1 cellular context compared by ENCODE assay signal in genomic region chr17:43528319-43528987, GRCh38.
TF ChIP-seq lines count a peak whose summit lies in the region.

No MANE protein-coding gene starts in this region.

TF ChIP-seq in HepG2, 621 proteins besides CTCF, POLR2A, EP300 and RAD21 (continued from another document and continues in another):
- TF ChIP-seq, protein P1, sequence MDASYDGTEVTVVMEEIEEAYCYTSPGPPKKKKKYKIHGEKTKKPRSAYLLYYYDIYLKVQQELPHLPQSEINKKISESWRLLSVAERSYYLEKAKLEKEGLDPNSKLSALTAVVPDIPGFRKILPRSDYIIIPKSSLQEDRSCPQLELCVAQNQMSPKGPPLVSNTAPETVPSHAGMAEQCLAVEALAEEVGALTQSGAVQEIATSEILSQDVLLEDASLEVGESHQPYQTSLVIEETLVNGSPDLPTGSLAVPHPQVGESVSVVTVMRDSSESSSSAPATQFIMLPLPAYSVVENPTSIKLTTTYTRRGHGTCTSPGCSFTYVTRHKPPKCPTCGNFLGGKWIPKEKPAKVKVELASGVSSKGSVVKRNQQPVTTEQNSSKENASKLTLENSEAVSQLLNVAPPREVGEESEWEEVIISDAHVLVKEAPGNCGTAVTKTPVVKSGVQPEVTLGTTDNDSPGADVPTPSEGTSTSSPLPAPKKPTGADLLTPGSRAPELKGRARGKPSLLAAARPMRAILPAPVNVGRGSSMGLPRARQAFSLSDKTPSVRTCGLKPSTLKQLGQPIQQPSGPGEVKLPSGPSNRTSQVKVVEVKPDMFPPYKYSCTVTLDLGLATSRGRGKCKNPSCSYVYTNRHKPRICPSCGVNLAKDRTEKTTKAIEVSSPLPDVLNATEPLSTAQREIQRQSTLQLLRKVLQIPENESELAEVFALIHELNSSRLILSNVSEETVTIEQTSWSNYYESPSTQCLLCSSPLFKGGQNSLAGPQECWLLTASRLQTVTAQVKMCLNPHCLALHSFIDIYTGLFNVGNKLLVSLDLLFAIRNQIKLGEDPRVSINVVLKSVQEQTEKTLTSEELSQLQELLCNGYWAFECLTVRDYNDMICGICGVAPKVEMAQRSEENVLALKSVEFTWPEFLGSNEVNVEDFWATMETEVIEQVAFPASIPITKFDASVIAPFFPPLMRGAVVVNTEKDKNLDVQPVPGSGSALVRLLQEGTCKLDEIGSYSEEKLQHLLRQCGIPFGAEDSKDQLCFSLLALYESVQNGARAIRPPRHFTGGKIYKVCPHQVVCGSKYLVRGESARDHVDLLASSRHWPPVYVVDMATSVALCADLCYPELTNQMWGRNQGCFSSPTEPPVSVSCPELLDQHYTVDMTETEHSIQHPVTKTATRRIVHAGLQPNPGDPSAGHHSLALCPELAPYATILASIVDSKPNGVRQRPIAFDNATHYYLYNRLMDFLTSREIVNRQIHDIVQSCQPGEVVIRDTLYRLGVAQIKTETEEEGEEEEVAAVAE (CRISPR knock-in tag; IDR thresholded peaks at IDR 0.05; ENCODE audit: borderline replicate concordance) = peak; percentile 77; the same call in 1 of the 2 replicates
- TF ChIP-seq DNMT1 (CRISPR knock-in tag; IDR thresholded peaks at IDR 0.05) (no peak), ZNF44 (CRISPR knock-in tag; IDR thresholded peaks at IDR 0.05) (no peak), ZNF138 (CRISPR knock-in tag; IDR thresholded peaks at IDR 0.05; ENCODE audit: low read depth) (no peak), FOXK1 (CRISPR knock-in tag; IDR thresholded peaks at IDR 0.05; ENCODE audit: borderline replicate concordance, low read depth) (peak; percentile 63; the same call in 1 of the 2 replicates), JUNB (CRISPR knock-in tag; IDR thresholded peaks at IDR 0.05; ENCODE audit: borderline replicate concordance) (no peak), MEIS2 (CRISPR knock-in tag; IDR thresholded peaks at IDR 0.05) (peak; percentile 87), ZBTB8A (CRISPR knock-in tag; IDR thresholded peaks at IDR 0.05; ENCODE audit: borderline replicate concordance, low read depth) (no peak), PCBP2 (optimal IDR thresholded peaks at IDR 0.05; ENCODE audit: low read depth, low read length, poor library complexity, severe bottlenecking) (no peak), MED8 (CRISPR knock-in tag; IDR thresholded peaks at IDR 0.05; ENCODE audit: insufficient replicate concordance) (no peak), ZSCAN25 (CRISPR knock-in tag; IDR thresholded peaks at IDR 0.05) (0 out of 2 replicates have a peak, but pooled peaks have one; percentile 13), ONECUT2 (CRISPR knock-in tag; IDR thresholded peaks at IDR 0.05) (no peak), KAT8 (CRISPR knock-in tag; IDR thresholded peaks at IDR 0.05) (peak; percentile 81), SRSF9 (IDR thresholded peaks at IDR 0.05; ENCODE audit: borderline replicate concordance, insufficient read depth, low read depth, low read length, poor library complexity, severe bottlenecking) (no peak), MAFF (IDR thresholded peaks at IDR 0.05; ENCODE audit: low read depth, low read length) (no peak), ZNF563 (CRISPR knock-in tag; IDR thresholded peaks at IDR 0.05) (no peak; the same call in 1 of the 2 replicates), XBP1 (CRISPR knock-in tag; IDR thresholded peaks at IDR 0.05) (no peak), MAFG (CRISPR knock-in tag; IDR thresholded peaks at IDR 0.05) (no peak), ZNF547 (CRISPR knock-in tag; IDR thresholded peaks at IDR 0.05) (no peak), ZNF883 (CRISPR knock-in tag; IDR thresholded peaks at IDR 0.05; ENCODE audit: not compliant biosample characterization) (no peak), HOXA3 (CRISPR knock-in tag; IDR thresholded peaks at IDR 0.05) (peak; percentile 76; the same call in 1 of the 2 replicates), ZNF12 (CRISPR knock-in tag; IDR thresholded peaks at IDR 0.05) (peak; percentile 53; the same call in 1 of the 2 replicates), PHF20 (CRISPR knock-in tag; IDR thresholded peaks at IDR 0.05) (no peak), SMAD9 (CRISPR knock-in tag; IDR thresholded peaks at IDR 0.05) (no peak), SATB2 (CRISPR knock-in tag; IDR thresholded peaks at IDR 0.05) (no peak), HOXA5 (CRISPR knock-in tag; IDR thresholded peaks at IDR 0.05) (peak; percentile 48; the same call in 1 of the 2 replicates), ZNF33A (CRISPR knock-in tag; IDR thresholded peaks at IDR 0.05; ENCODE audit: borderline replicate concordance) (no peak), ZNF724P (CRISPR knock-in tag; IDR thresholded peaks at IDR 0.05; ENCODE audit: borderline replicate concordance) (no peak; the same call in 1 of the 2 replicates), ZNF207 (IDR thresholded peaks at IDR 0.05; ENCODE audit: borderline replicate concordance) (no peak), CHD2 (IDR thresholded peaks at IDR 0.05; ENCODE audit: low read depth, low read length) (no peak), ATRX (CRISPR knock-in tag; IDR thresholded peaks at IDR 0.05; ENCODE audit: borderline replicate concordance) (no peak), NBN (conservative IDR thresholded peaks at IDR 0.05) (no peak), TSC22D2 (CRISPR knock-in tag; IDR thresholded peaks at IDR 0.05; ENCODE audit: borderline replicate concordance) (peak; percentile 28), SNAI1 (CRISPR knock-in tag; IDR thresholded peaks at IDR 0.05; ENCODE audit: borderline replicate concordance) (no peak), ZNF484 (CRISPR knock-in tag; IDR thresholded peaks at IDR 0.05; ENCODE audit: borderline replicate concordance, low read depth) (no peak), FOXP1 (IDR thresholded peaks at IDR 0.05) (no peak), FOXP1 (CRISPR knock-in tag; IDR thresholded peaks at IDR 0.05) (no peak), ZNF713 (CRISPR knock-in tag; IDR thresholded peaks at IDR 0.05) (no peak), NPAS2 (CRISPR knock-in tag; IDR thresholded peaks at IDR 0.05; ENCODE audit: borderline replicate concordance) (no peak), PPARG (CRISPR knock-in tag; conservative IDR thresholded peaks at IDR 0.05) (peak; percentile 95), CBX2 (IDR thresholded peaks at IDR 0.05; ENCODE audit: low read depth, low read length) (no peak), CBX2 (CRISPR knock-in tag; IDR thresholded peaks at IDR 0.05; ENCODE audit: low read depth) (no peak), MTF2 (CRISPR knock-in tag; IDR thresholded peaks at IDR 0.05; ENCODE audit: borderline replicate concordance) (no peak), ADNP (CRISPR knock-in tag; IDR thresholded peaks at IDR 0.05) (no peak), ZKSCAN5 (CRISPR knock-in tag; IDR thresholded peaks at IDR 0.05) (no peak), TOPORS (CRISPR knock-in tag; IDR thresholded peaks at IDR 0.05) (no peak), HMG20B (CRISPR knock-in tag; conservative IDR thresholded peaks at IDR 0.05) (no peak; the same call in 1 of the 2 replicates), HNRNPK (IDR thresholded peaks at IDR 0.05; ENCODE audit: low read depth, low read length, poor library complexity, severe bottlenecking) (no peak), ISX (CRISPR knock-in tag; conservative IDR thresholded peaks at IDR 0.05) (no peak), ZBTB2 (CRISPR knock-in tag; IDR thresholded peaks at IDR 0.05; ENCODE audit: low read depth) (no peak), PHF21A (CRISPR knock-in tag; IDR thresholded peaks at IDR 0.05) (peak; percentile 93), ZNF569 (CRISPR knock-in tag; IDR thresholded peaks at IDR 0.05; ENCODE audit: borderline replicate concordance) (no peak), RFX5 (IDR thresholded peaks at IDR 0.05; ENCODE audit: low read depth, low read length) (no peak), SP1 (IDR thresholded peaks at IDR 0.05) (no peak), SP1 (CRISPR knock-in tag; IDR thresholded peaks at IDR 0.05) (peak; percentile 84), ATF2 (CRISPR knock-in tag; IDR thresholded peaks at IDR 0.05) (peak; percentile 58), IRF9 (CRISPR knock-in tag; IDR thresholded peaks at IDR 0.05; ENCODE audit: borderline replicate concordance) (no peak; the same call in 1 of the 2 replicates), WIZ (CRISPR knock-in tag; IDR thresholded peaks at IDR 0.05) (no peak)
- TF ChIP-seq, protein P2, sequence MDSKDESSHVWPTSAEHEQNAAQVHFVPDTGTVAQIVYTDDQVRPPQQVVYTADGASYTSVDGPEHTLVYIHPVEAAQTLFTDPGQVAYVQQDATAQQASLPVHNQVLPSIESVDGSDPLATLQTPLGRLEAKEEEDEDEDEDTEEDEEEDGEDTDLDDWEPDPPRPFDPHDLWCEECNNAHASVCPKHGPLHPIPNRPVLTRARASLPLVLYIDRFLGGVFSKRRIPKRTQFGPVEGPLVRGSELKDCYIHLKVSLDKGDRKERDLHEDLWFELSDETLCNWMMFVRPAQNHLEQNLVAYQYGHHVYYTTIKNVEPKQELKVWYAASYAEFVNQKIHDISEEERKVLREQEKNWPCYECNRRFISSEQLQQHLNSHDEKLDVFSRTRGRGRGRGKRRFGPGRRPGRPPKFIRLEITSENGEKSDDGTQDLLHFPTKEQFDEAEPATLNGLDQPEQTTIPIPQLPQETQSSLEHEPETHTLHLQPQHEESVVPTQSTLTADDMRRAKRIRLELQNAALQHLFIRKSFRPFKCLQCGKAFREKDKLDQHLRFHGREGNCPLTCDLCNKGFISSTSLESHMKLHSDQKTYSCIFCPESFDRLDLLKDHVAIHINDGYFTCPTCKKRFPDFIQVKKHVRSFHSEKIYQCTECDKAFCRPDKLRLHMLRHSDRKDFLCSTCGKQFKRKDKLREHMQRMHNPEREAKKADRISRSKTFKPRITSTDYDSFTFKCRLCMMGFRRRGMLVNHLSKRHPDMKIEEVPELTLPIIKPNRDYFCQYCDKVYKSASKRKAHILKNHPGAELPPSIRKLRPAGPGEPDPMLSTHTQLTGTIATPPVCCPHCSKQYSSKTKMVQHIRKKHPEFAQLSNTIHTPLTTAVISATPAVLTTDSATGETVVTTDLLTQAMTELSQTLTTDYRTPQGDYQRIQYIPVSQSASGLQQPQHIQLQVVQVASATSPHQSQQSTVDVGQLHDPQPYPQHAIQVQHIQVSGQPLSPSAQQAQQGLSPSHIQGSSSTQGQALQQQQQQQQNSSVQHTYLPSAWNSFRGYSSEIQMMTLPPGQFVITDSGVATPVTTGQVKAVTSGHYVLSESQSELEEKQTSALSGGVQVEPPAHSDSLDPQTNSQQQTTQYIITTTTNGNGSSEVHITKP (CRISPR knock-in tag; IDR thresholded peaks at IDR 0.05; ENCODE audit: low read depth) = peak; percentile 60; the same call in 1 of the 2 replicates
- TF ChIP-seq, protein P3, sequence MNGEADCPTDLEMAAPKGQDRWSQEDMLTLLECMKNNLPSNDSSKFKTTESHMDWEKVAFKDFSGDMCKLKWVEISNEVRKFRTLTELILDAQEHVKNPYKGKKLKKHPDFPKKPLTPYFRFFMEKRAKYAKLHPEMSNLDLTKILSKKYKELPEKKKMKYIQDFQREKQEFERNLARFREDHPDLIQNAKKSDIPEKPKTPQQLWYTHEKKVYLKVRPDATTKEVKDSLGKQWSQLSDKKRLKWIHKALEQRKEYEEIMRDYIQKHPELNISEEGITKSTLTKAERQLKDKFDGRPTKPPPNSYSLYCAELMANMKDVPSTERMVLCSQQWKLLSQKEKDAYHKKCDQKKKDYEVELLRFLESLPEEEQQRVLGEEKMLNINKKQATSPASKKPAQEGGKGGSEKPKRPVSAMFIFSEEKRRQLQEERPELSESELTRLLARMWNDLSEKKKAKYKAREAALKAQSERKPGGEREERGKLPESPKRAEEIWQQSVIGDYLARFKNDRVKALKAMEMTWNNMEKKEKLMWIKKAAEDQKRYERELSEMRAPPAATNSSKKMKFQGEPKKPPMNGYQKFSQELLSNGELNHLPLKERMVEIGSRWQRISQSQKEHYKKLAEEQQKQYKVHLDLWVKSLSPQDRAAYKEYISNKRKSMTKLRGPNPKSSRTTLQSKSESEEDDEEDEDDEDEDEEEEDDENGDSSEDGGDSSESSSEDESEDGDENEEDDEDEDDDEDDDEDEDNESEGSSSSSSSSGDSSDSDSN (CRISPR knock-in tag; IDR thresholded peaks at IDR 0.05) = no peak; the same call in 1 of the 2 replicates
- TF ChIP-seq, protein P4, sequence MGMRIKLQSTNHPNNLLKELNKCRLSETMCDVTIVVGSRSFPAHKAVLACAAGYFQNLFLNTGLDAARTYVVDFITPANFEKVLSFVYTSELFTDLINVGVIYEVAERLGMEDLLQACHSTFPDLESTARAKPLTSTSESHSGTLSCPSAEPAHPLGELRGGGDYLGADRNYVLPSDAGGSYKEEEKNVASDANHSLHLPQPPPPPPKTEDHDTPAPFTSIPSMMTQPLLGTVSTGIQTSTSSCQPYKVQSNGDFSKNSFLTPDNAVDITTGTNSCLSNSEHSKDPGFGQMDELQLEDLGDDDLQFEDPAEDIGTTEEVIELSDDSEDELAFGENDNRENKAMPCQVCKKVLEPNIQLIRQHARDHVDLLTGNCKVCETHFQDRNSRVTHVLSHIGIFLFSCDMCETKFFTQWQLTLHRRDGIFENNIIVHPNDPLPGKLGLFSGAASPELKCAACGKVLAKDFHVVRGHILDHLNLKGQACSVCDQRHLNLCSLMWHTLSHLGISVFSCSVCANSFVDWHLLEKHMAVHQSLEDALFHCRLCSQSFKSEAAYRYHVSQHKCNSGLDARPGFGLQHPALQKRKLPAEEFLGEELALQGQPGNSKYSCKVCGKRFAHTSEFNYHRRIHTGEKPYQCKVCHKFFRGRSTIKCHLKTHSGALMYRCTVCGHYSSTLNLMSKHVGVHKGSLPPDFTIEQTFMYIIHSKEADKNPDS (CRISPR knock-in tag; IDR thresholded peaks at IDR 0.05) = no peak
